1 cellular context compared by ENCODE assay signal in genomic region chr1:42403880-42404400, GRCh38.
TF ChIP-seq lines count a peak whose summit lies in the region.

No MANE protein-coding gene starts in this region.

TF ChIP-seq in HepG2, 621 proteins besides CTCF, POLR2A, EP300 and RAD21:
- TF ChIP-seq CREB1 (IDR thresholded peaks at IDR 0.05) (no peak), CREB1 (CRISPR knock-in tag; IDR thresholded peaks at IDR 0.05) (no peak), NR2F6 (IDR thresholded peaks at IDR 0.05) (no peak), NR2F6 (CRISPR knock-in tag; IDR thresholded peaks at IDR 0.05) (no peak), SMC3 (IDR thresholded peaks at IDR 0.05; ENCODE audit: low read length) (0 out of 2 replicates have a peak, but pooled peaks have one; percentile 6), STAG1 (CRISPR knock-in tag; IDR thresholded peaks at IDR 0.05) (0 out of 2 replicates have a peak, but pooled peaks have one; percentile 14), ZXDC (CRISPR knock-in tag; IDR thresholded peaks at IDR 0.05) (no peak), PPARG (CRISPR knock-in tag; conservative IDR thresholded peaks at IDR 0.05) (no peak), TRIM22 (IDR thresholded peaks at IDR 0.05) (no peak), POLR2AphosphoS5 (IDR thresholded peaks at IDR 0.05; ENCODE audit: low read depth, low read length) (no peak)
TF ChIP-seq in HepG2: peak in this region for 2.
